1 cellular context compared by ENCODE assay signal in the genomic region with DNA sequence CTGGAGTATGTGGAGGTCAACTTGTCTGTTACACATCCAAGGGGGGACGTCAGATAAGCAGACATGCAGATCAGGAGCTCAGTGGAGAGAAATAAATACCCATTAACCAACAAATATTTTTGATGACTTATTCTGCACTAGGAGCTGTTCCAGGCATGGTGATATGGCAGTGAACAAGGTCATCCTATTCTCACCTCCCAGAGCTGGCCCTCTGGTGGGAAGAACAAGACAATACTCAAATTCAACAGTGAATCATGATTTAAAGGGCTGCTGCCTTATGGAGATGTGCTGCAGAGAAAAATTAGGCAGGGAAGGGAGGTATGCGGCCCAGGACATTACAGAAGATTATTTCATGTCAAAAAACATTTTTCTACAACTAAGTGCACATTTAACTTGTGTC.
TF ChIP-seq lines count a peak whose summit lies in the region.

No MANE protein-coding gene starts in this region.

TF ChIP-seq in HepG2, 621 proteins besides CTCF, POLR2A, EP300 and RAD21:
- TF ChIP-seq NFKBIZ (CRISPR knock-in tag; IDR thresholded peaks at IDR 0.05), result no peak
